Comparison of ENCODE assay signal across 1 cellular context in the genomic region with DNA sequence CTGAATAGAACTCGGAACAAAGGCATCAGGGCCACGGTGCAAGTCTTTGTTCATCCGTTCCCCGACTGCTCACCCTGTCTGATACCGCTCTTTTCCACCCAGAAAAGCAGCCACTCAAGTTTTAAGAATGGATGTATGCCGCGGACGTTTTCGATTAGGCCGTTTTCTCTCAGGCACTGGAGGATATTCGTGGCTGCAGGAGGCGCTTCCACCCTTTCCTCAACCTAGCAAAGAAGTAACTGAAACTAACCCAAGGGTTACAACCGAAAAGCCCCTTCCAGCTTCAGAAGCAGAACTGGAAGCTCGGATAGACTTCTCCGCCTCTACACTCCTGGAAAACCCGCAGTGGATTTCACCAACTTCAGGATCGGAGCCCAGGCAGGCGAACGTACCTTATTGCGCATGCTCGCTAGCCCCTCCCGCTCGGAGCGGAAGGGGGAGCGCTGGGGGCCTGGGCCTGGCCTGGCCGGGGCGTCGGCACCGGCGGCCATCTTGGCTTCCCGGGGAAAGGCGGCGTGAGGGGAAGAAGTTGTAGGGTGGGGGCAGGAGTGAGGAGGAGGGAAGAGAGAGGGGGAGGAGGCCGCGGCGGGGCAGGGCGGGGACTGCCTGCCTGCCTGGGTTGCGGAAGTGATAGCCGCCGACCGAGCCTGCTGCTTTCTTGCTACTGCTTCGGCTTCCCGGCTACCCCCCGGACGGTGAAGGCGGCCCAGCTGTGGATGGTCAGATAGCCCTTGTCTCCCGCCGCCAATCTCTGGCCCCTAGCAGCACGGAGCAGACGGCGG.
TF ChIP-seq lines count a peak whose summit lies in the region.

A gene (plus strand): TSS at position 619 of the 782 bp plus-strand sequence. CDS start 191 bp downstream, outside the sequence.

TF ChIP-seq in HepG2, 621 proteins besides CTCF, POLR2A, EP300 and RAD21 (continued from another document and continues in another):
- TF ChIP-seq ZFP36 (IDR thresholded peaks at IDR 0.05; ENCODE audit: borderline replicate concordance, low read depth, low read length, partially characterized antibody) (no peak), ZBTB21 (CRISPR knock-in tag; IDR thresholded peaks at IDR 0.05) (0 out of 2 replicates have a peak, but pooled peaks have one; percentile 21), ZSCAN20 (CRISPR knock-in tag; IDR thresholded peaks at IDR 0.05; ENCODE audit: borderline replicate concordance) (0 out of 2 replicates have a peak, but pooled peaks have one; percentile 65), ZNF136 (CRISPR knock-in tag; IDR thresholded peaks at IDR 0.05; ENCODE audit: low read depth) (peak; percentile 35; the same call in 1 of the 2 replicates), ONECUT2 (CRISPR knock-in tag; IDR thresholded peaks at IDR 0.05) (0 out of 2 replicates have a peak, but pooled peaks have one; percentile 17), NCOA1 (CRISPR knock-in tag; IDR thresholded peaks at IDR 0.05) (no peak; the same call in 1 of the 2 replicates), ZNF441 (CRISPR knock-in tag; IDR thresholded peaks at IDR 0.05; ENCODE audit: borderline replicate concordance) (peak; percentile 75), ZNF577 (CRISPR knock-in tag; IDR thresholded peaks at IDR 0.05; ENCODE audit: borderline replicate concordance, low read depth) (no peak), CHD4 (IDR thresholded peaks at IDR 0.05; ENCODE audit: borderline replicate concordance, low read length) (0 out of 2 replicates have a peak, but pooled peaks have one; percentile 4), JARID2 (CRISPR knock-in tag; IDR thresholded peaks at IDR 0.05; ENCODE audit: insufficient replicate concordance) (no peak), ZBTB3 (CRISPR knock-in tag; IDR thresholded peaks at IDR 0.05; ENCODE audit: borderline replicate concordance, low read depth) (no peak; the same call in 1 of the 2 replicates), SP5 (CRISPR knock-in tag; IDR thresholded peaks at IDR 0.05; ENCODE audit: borderline replicate concordance, low read depth) (peak; percentile 98), ZNF296 (CRISPR knock-in tag; conservative IDR thresholded peaks at IDR 0.05) (no peak), GABPA (IDR thresholded peaks at IDR 0.05; ENCODE audit: low read depth, low read length) (peak; percentile 37; the same call in 1 of the 2 replicates), GABPA (CRISPR knock-in tag; IDR thresholded peaks at IDR 0.05; ENCODE audit: low read depth) (peak; percentile 81), ZSCAN22 (CRISPR knock-in tag; IDR thresholded peaks at IDR 0.05) (no peak), WIZ (CRISPR knock-in tag; IDR thresholded peaks at IDR 0.05) (no peak), ZNF496 (CRISPR knock-in tag; IDR thresholded peaks at IDR 0.05; ENCODE audit: insufficient replicate concordance) (no peak), ZNF761 (CRISPR knock-in tag; conservative IDR thresholded peaks at IDR 0.05) (no peak), ISL2 (CRISPR knock-in tag; IDR thresholded peaks at IDR 0.05) (peak; percentile 88), ZNF746 (CRISPR knock-in tag; IDR thresholded peaks at IDR 0.05) (peak; percentile 87), ZNF333 (CRISPR knock-in tag; IDR thresholded peaks at IDR 0.05; ENCODE audit: borderline replicate concordance) (peak; percentile 95), ZNF777 (CRISPR knock-in tag; IDR thresholded peaks at IDR 0.05) (no peak), MTF2 (CRISPR knock-in tag; IDR thresholded peaks at IDR 0.05; ENCODE audit: borderline replicate concordance) (peak; percentile 52; the same call in 1 of the 2 replicates), FOXK1 (CRISPR knock-in tag; IDR thresholded peaks at IDR 0.05; ENCODE audit: borderline replicate concordance, low read depth) (peak; percentile 80), RBM22 (optimal IDR thresholded peaks at IDR 0.05; ENCODE audit: low read length) (no peak), ZNF383 (CRISPR knock-in tag; IDR thresholded peaks at IDR 0.05; ENCODE audit: borderline replicate concordance) (no peak; the same call in 1 of the 2 replicates), KDM6A (CRISPR knock-in tag; IDR thresholded peaks at IDR 0.05; ENCODE audit: low read depth) (peak; percentile 51; the same call in 1 of the 2 replicates), HNRNPL (IDR thresholded peaks at IDR 0.05; ENCODE audit: low read depth, low read length) (no peak), ZFP1 (CRISPR knock-in tag; IDR thresholded peaks at IDR 0.05) (no peak), ZZZ3 (CRISPR knock-in tag; IDR thresholded peaks at IDR 0.05; ENCODE audit: borderline replicate concordance) (no peak; the same call in 1 of the 2 replicates), NRL (CRISPR knock-in tag; IDR thresholded peaks at IDR 0.05; ENCODE audit: borderline replicate concordance) (no peak; the same call in 1 of the 2 replicates), KDM5A (IDR thresholded peaks at IDR 0.05; ENCODE audit: borderline replicate concordance, low read length) (peak; percentile 66; the same call in 1 of the 2 replicates), ARNTL (CRISPR knock-in tag; IDR thresholded peaks at IDR 0.05) (peak; percentile 73; the same call in 1 of the 2 replicates), HDAC2 (CRISPR knock-in tag; IDR thresholded peaks at IDR 0.05) (peak; percentile 80), ZNF563 (CRISPR knock-in tag; IDR thresholded peaks at IDR 0.05) (peak; percentile 79), ZEB1 (IDR thresholded peaks at IDR 0.05; ENCODE audit: insufficient replicate concordance, low read depth) (peak; percentile 67), TCF12 (IDR thresholded peaks at IDR 0.05) (no peak), TCF12 (CRISPR knock-in tag; IDR thresholded peaks at IDR 0.05) (peak; percentile 88), MIXL1 (CRISPR knock-in tag; IDR thresholded peaks at IDR 0.05) (peak; percentile 84), FLYWCH1 (CRISPR knock-in tag; IDR thresholded peaks at IDR 0.05) (peak; percentile 93; the same call in 1 of the 2 replicates), MEF2D (CRISPR knock-in tag; IDR thresholded peaks at IDR 0.05) (peak; percentile 97), ZNF253 (CRISPR knock-in tag; IDR thresholded peaks at IDR 0.05; ENCODE audit: borderline replicate concordance) (0 out of 2 replicates have a peak, but pooled peaks have one; percentile 55)
- TF ChIP-seq, protein P1, sequence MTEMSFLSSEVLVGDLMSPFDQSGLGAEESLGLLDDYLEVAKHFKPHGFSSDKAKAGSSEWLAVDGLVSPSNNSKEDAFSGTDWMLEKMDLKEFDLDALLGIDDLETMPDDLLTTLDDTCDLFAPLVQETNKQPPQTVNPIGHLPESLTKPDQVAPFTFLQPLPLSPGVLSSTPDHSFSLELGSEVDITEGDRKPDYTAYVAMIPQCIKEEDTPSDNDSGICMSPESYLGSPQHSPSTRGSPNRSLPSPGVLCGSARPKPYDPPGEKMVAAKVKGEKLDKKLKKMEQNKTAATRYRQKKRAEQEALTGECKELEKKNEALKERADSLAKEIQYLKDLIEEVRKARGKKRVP (CRISPR knock-in tag; IDR thresholded peaks at IDR 0.05) = peak in 1 of 2 experiments; percentile 86; a peak in 2 of 4 replicates
- TF ChIP-seq, protein P2, sequence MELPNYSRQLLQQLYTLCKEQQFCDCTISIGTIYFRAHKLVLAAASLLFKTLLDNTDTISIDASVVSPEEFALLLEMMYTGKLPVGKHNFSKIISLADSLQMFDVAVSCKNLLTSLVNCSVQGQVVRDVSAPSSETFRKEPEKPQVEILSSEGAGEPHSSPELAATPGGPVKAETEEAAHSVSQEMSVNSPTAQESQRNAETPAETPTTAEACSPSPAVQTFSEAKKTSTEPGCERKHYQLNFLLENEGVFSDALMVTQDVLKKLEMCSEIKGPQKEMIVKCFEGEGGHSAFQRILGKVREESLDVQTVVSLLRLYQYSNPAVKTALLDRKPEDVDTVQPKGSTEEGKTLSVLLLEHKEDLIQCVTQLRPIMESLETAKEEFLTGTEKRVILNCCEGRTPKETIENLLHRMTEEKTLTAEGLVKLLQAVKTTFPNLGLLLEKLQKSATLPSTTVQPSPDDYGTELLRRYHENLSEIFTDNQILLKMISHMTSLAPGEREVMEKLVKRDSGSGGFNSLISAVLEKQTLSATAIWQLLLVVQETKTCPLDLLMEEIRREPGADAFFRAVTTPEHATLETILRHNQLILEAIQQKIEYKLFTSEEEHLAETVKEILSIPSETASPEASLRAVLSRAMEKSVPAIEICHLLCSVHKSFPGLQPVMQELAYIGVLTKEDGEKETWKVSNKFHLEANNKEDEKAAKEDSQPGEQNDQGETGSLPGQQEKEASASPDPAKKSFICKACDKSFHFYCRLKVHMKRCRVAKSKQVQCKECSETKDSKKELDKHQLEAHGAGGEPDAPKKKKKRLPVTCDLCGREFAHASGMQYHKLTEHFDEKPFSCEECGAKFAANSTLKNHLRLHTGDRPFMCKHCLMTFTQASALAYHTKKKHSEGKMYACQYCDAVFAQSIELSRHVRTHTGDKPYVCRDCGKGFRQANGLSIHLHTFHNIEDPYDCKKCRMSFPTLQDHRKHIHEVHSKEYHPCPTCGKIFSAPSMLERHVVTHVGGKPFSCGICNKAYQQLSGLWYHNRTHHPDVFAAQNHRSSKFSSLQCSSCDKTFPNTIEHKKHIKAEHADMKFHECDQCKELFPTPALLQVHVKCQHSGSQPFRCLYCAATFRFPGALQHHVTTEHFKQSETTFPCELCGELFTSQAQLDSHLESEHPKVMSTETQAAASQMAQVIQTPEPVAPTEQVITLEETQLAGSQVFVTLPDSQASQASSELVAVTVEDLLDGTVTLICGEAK (IDR thresholded peaks at IDR 0.05) = no peak
- TF ChIP-seq, protein P2 (CRISPR knock-in tag; IDR thresholded peaks at IDR 0.05) = no peak; the same call in 1 of the 2 replicates
- TF ChIP-seq, protein P3, sequence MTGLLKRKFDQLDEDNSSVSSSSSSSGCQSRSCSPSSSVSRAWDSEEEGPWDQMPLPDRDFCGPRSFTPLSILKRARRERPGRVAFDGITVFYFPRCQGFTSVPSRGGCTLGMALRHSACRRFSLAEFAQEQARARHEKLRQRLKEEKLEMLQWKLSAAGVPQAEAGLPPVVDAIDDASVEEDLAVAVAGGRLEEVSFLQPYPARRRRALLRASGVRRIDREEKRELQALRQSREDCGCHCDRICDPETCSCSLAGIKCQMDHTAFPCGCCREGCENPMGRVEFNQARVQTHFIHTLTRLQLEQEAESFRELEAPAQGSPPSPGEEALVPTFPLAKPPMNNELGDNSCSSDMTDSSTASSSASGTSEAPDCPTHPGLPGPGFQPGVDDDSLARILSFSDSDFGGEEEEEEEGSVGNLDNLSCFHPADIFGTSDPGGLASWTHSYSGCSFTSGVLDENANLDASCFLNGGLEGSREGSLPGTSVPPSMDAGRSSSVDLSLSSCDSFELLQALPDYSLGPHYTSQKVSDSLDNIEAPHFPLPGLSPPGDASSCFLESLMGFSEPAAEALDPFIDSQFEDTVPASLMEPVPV (CRISPR knock-in tag; IDR thresholded peaks at IDR 0.05) = 0 out of 2 replicates have a peak, but pooled peaks have one; percentile 32
- TF ChIP-seq, protein P4, sequence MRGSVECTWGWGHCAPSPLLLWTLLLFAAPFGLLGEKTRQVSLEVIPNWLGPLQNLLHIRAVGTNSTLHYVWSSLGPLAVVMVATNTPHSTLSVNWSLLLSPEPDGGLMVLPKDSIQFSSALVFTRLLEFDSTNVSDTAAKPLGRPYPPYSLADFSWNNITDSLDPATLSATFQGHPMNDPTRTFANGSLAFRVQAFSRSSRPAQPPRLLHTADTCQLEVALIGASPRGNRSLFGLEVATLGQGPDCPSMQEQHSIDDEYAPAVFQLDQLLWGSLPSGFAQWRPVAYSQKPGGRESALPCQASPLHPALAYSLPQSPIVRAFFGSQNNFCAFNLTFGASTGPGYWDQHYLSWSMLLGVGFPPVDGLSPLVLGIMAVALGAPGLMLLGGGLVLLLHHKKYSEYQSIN (CRISPR knock-in tag; IDR thresholded peaks at IDR 0.05; ENCODE audit: borderline replicate concordance) = no peak
- TF ChIP-seq, protein P5, sequence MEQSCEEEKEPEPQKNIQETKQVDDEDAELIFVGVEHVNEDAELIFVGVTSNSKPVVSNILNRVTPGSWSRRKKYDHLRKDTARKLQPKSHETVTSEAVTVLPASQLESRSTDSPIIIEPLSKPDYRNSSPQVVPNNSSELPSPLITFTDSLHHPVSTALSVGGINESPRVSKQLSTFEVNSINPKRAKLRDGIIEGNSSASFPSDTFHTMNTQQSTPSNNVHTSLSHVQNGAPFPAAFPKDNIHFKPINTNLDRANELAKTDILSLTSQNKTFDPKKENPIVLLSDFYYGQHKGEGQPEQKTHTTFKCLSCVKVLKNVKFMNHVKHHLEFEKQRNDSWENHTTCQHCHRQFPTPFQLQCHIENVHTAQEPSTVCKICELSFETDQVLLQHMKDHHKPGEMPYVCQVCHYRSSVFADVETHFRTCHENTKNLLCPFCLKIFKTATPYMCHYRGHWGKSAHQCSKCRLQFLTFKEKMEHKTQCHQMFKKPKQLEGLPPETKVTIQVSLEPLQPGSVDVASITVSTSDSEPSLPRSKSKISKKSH (CRISPR knock-in tag; IDR thresholded peaks at IDR 0.05; ENCODE audit: borderline replicate concordance) = peak; percentile 72; the same call in 1 of the 2 replicates
